Comparison of ENCODE assay signal across 16 cellular contexts in the genomic region with DNA sequence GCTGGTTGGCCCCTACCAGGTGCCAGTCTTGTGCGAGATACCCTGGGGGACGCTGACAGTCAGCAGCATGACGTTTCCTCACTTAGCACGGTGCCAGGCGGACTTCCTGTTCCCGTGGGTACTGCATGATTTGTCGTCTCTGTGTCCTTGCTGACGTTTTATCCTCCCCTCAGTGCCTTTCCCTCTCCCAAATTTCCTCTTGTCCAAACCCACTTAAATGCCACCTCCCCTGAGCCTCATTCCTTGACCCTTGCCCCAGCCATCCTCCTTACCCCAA.
DNase-seq lines count a peak whose midpoint lies in the region; ATAC-seq and TF ChIP-seq lines count a peak whose summit lies in the region.
"Had no signal": no experiment of that assay in that cellular context is flagged by ENCODE, and none has a peak within 500 bp of the region (broad histone marks: within the 10 kb centered on the region; RNA-seq: fewer than 3 reads in every experiment).

No MANE protein-coding gene starts in this region.

- DNase-seq in stimulated activated naive CD8-positive, alpha-beta T cell treated with anti-CD3 and anti-CD28 coated beads, Interleukin-15, Interleukin-2, amounts not matched to agents 100 U/mL and 50 U/mL, for 24 hours: peak; percentile 11
- DNase-seq in stimulated activated naive CD8-positive, alpha-beta T cell treated with anti-CD3 and anti-CD28 coated beads, Interleukin-15, amount 100 ng/mL, for 72 hours: no peak
- peak; percentile 65 for DNase-seq in germinal center (ENCODE audit: low spot score)
- DNase-seq in H7: no peak
- no peak for DNase-seq in CD14-positive monocyte (ENCODE audit: low spot score)
- no peak for DNase-seq in SHP77 (lab: John Stamatoyannopoulos, UW)
- DNase-seq: activated CD4-positive, CD25-positive, alpha-beta regulatory T cell treated with anti-CD3 and anti-CD28 coated beads, Interleukin-2, amount 50 U/mL, for 72 hours; BE2C; esophagus squamous epithelium; GF-D8; NCI-H1105 treated with DMSO at 0.1 percent for 48 hours; NCI-H748 treated with DMSO at 0.1 percent for 48 hours; small intestine had no signal

- no peak overlapping the region for H3K4me3 Mint-ChIP-seq in stimulated activated naive CD8-positive, alpha-beta T cell treated with anti-CD3 and anti-CD28 coated beads, Interleukin-15, amount 100 ng/mL, for 72 hours
- peak overlapping the region in 1 of 2 donors; percentile 40 for H3K4me3 Mint-ChIP-seq in CD14-positive monocyte

- peak; percentile 10 for ATAC-seq in stimulated activated naive CD8-positive, alpha-beta T cell treated with anti-CD3 and anti-CD28 coated beads, Interleukin-15, Interleukin-2, amounts not matched to agents 100 U/mL and 50 U/mL, for 24 hours
- ATAC-seq in stimulated activated naive CD8-positive, alpha-beta T cell treated with anti-CD3 and anti-CD28 coated beads, Interleukin-15, amount 100 ng/mL, for 72 hours: no peak
- ATAC-seq in HG03280 (IDR thresholded peaks at IDR 0.05; ENCODE audit: unreplicated experiment) (peak; percentile 31), GM19455 (IDR thresholded peaks at IDR 0.05; ENCODE audit: unreplicated experiment) (no peak)
- ATAC-seq: HCT116 had no signal

- peaks cover 8% of the 10 kb centered on the region for H3K4me1 Mint-ChIP-seq in stimulated activated naive CD8-positive, alpha-beta T cell treated with anti-CD3 and anti-CD28 coated beads, Interleukin-15, amount 100 ng/mL, for 72 hours
- peaks cover 12% of the 10 kb centered on the region for H3K4me1 Mint-ChIP-seq in CD14-positive monocyte

- no peaks in the 10 kb centered on the region for H3K9me3 Mint-ChIP-seq in stimulated activated naive CD8-positive, alpha-beta T cell treated with anti-CD3 and anti-CD28 coated beads, Interleukin-15, amount 100 ng/mL, for 72 hours
- H3K9me3 Mint-ChIP-seq in CD14-positive monocyte: peaks cover 4 to 19% (median 8%) of the 10 kb centered on the region in 7 donors

- intact Hi-C loops in CD14-positive monocyte (cut with micrococcal nuclease): no loop called here

- H3K27me3 ChIP-seq in H7 (ENCODE audit: control insufficient read depth, insufficient read depth, low read length): no peaks in the 10 kb centered on the region
- H3K27me3 ChIP-seq: BE2C, esophagus squamous epithelium had no signal

- H3K36me3 ChIP-seq in H7 (replicated peaks; ENCODE audit: control insufficient read depth, insufficient read depth, low read length): no peaks in the 10 kb centered on the region; the same call in 1 of the 2 replicates
- H3K36me3 ChIP-seq: BE2C had no signal

- H3K36me3 Mint-ChIP-seq in CD14-positive monocyte: peaks cover 56 to 60% of the 10 kb centered on the region in 2 donors

- no peak overlapping the region for H3K4me3 ChIP-seq in H7 (ENCODE audit: insufficient read depth, low read depth, low read length)
- H3K4me3 ChIP-seq: esophagus squamous epithelium had no signal

- no peak overlapping the region for H3K27ac Mint-ChIP-seq in stimulated activated naive CD8-positive, alpha-beta T cell treated with anti-CD3 and anti-CD28 coated beads, Interleukin-15, amount 100 ng/mL, for 72 hours
- peak overlapping the region in 3 of 7 donors; percentile 28 to 43 (median 29) for H3K27ac Mint-ChIP-seq in CD14-positive monocyte

- TF ChIP-seq CTCF in CD14-positive monocyte (IDR thresholded peaks at IDR 0.05): no peak

- H3K27me3 Mint-ChIP-seq in stimulated activated naive CD8-positive, alpha-beta T cell treated with anti-CD3 and anti-CD28 coated beads, Interleukin-15, amount 100 ng/mL, for 72 hours: no peaks in the 10 kb centered on the region
- peaks cover 0 to 5% (median 2%) of the 10 kb centered on the region in 3 donors for H3K27me3 Mint-ChIP-seq in CD14-positive monocyte (ENCODE audit: low read depth in 3 of 3)

Comparison
In these comparisons a context has a peak if more than half of its experiments do, and no peak if none do; other contexts are left out.
1. ATAC-seq: peak in stimulated activated naive CD8-positive, alpha-beta T cell treated with anti-CD3 and anti-CD28 coated beads, Interleukin-15, Interleukin-2, amounts not matched to agents 100 U/mL and 50 U/mL, for 24 hours (single experiment) and HG03280 (single experiment); none in stimulated activated naive CD8-positive, alpha-beta T cell treated with anti-CD3 and anti-CD28 coated beads, Interleukin-15, amount 100 ng/mL, for 72 hours (single experiment) and GM19455 (single experiment).
2. DNase-seq: peak in stimulated activated naive CD8-positive, alpha-beta T cell treated with anti-CD3 and anti-CD28 coated beads, Interleukin-15, Interleukin-2, amounts not matched to agents 100 U/mL and 50 U/mL, for 24 hours (single experiment) and germinal center (single experiment); none in stimulated activated naive CD8-positive, alpha-beta T cell treated with anti-CD3 and anti-CD28 coated beads, Interleukin-15, amount 100 ng/mL, for 72 hours (0 of 2), H7 (single experiment), CD14-positive monocyte (single experiment) and SHP77 (0 of 2).